26 cellular contexts compared by ENCODE assay signal in the genomic region with DNA sequence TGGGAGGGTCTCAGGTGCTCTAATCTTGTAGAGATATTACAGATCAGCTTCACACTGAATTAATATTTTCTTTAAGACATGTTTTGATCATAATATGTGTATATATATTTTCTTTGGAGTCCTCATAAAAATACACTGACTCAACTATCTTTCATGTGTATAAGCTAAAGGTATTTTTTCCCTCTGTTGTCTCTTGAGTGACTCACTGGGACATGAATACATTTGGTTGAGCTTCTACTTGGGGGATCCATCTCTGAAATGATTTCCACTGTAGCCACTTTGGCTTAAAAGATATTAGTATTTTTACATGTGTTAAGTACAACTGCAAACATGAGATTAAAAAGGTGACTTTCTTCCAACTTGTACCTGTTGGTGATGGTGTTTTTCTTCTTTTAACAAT.
"Had no signal": no experiment of that assay in that cellular context is flagged by ENCODE, and none has a peak within 500 bp of the region (broad histone marks: within the 10 kb centered on the region; RNA-seq: fewer than 3 reads in every experiment).

No MANE protein-coding gene starts in this region.

- H3K4me3 Mint-ChIP-seq: activated CD4-positive, alpha-beta memory T cell treated with anti-CD3 and anti-CD28 coated beads for 36 hours; activated CD4-positive, alpha-beta T cell treated with anti-CD3 and anti-CD28 coated beads for 36 hours; activated CD4-positive, alpha-beta T cell treated with anti-CD3 and anti-CD28 coated beads, Interleukin-2, amount 10 ng/mL, durations not matched to agents 24 days and 14 days; activated CD8-positive, alpha-beta memory T cell treated with anti-CD3 and anti-CD28 coated beads, Interleukin-2, amount 10 ng/mL, durations not matched to agents 7 days and 5 days; activated CD8-positive, alpha-beta T cell treated with anti-CD3 and anti-CD28 coated beads, Interleukin-2, amount 10 ng/mL, durations not matched to agents 7 days and 5 days; activated naive CD4-positive, alpha-beta T cell treated with anti-CD3 and anti-CD28 coated beads for 36 hours; activated naive CD4-positive, alpha-beta T cell treated with anti-CD3 and anti-CD28 coated beads, Interleukin-2, amount 50 U/mL, for 24 hours; activated naive CD8-positive, alpha-beta T cell treated with anti-CD3 and anti-CD28 coated beads, Interleukin-2, amount 10 ng/mL, durations not matched to agents 7 days and 5 days; activated T-helper 1 cell treated with anti-CD3 and anti-CD28 coated beads, Interleukin-12 subunit alpha, Interleukin-12 subunit beta, Interleukin-2, Interleukin-4 antibody, amounts not matched to agents 30 ng/mL and 10 ng/mL and 1 ng/mL, durations not matched to agents 14 hours and 24 hours and 36 hours; brain had no signal

- H3K9me3 ChIP-seq: ascending aorta, colonic mucosa, esophagus squamous epithelium had no signal

- H3K36me3 Mint-ChIP-seq: activated CD4-positive, alpha-beta memory T cell treated with anti-CD3 and anti-CD28 coated beads for 36 hours; activated CD8-positive, alpha-beta memory T cell treated with anti-CD3 and anti-CD28 coated beads, Interleukin-2, amount 10 ng/mL, durations not matched to agents 7 days and 5 days; activated naive CD8-positive, alpha-beta T cell treated with anti-CD3 and anti-CD28 coated beads, Interleukin-2, amount 10 ng/mL, durations not matched to agents 7 days and 5 days had no signal

- H3K4me1 ChIP-seq: ascending aorta, colonic mucosa, esophagus squamous epithelium had no signal

- H3K27me3 ChIP-seq: ascending aorta, colonic mucosa, esophagus squamous epithelium had no signal

- ATAC-seq: activated CD4-positive, alpha-beta T cell treated with anti-CD3 and anti-CD28 coated beads for 36 hours; activated CD8-positive, alpha-beta memory T cell treated with anti-CD3 and anti-CD28 coated beads, Interleukin-2, amount 10 ng/mL, durations not matched to agents 7 days and 5 days; activated CD8-positive, alpha-beta T cell treated with anti-CD3 and anti-CD28 coated beads, Interleukin-2, amount 10 ng/mL, durations not matched to agents 7 days and 5 days had no signal

- H3K9me3 Mint-ChIP-seq: activated CD4-positive, alpha-beta memory T cell treated with anti-CD3 and anti-CD28 coated beads for 36 hours; activated CD4-positive, alpha-beta T cell treated with anti-CD3 and anti-CD28 coated beads, Interleukin-2, amount 10 ng/mL, durations not matched to agents 24 days and 14 days; activated naive CD4-positive, alpha-beta T cell treated with anti-CD3 and anti-CD28 coated beads for 36 hours; activated naive CD4-positive, alpha-beta T cell treated with anti-CD3 and anti-CD28 coated beads, Interleukin-2, amount 50 U/mL, for 24 hours; activated naive CD8-positive, alpha-beta T cell treated with anti-CD3 and anti-CD28 coated beads, Interleukin-2, amount 10 ng/mL, durations not matched to agents 7 days and 5 days; activated T-helper 1 cell treated with anti-CD3 and anti-CD28 coated beads, Interleukin-12 subunit alpha, Interleukin-12 subunit beta, Interleukin-2, Interleukin-4 antibody, amounts not matched to agents 30 ng/mL and 10 ng/mL and 1 ng/mL, durations not matched to agents 14 hours and 24 hours and 36 hours; activated T-helper 2 cell treated with anti-CD3 and anti-CD28 coated beads, Interferon-gamma antibody, Interleukin-2, Interleukin-4, amounts not matched to agents 10 μg/mL and 5 μg/mL and 100 μg/mL, durations not matched to agents 14 hours and 24 hours and 36 hours; brain had no signal

- DNase-seq: activated CD4-positive, alpha-beta memory T cell treated with anti-CD3 and anti-CD28 coated beads for 36 hours; activated CD4-positive, alpha-beta T cell treated with anti-CD3 and anti-CD28 coated beads for 36 hours; activated CD4-positive, alpha-beta T cell treated with anti-CD3 and anti-CD28 coated beads, Interleukin-2, amount 10 ng/mL, durations not matched to agents 24 days and 14 days; activated CD4-positive, CD25-positive, alpha-beta regulatory T cell; activated CD4-positive, CD25-positive, alpha-beta regulatory T cell treated with anti-CD3 and anti-CD28 coated beads, Interleukin-2, amount 50 U/mL, for 72 hours; activated CD8-positive, alpha-beta memory T cell treated with anti-CD3 and anti-CD28 coated beads, Interleukin-2, amount 10 ng/mL, durations not matched to agents 7 days and 5 days; activated CD8-positive, alpha-beta memory T cell treated with anti-CD3 and anti-CD28 coated beads, Interleukin-2, amount 50 U/mL, for 4 hours; activated CD8-positive, alpha-beta T cell treated with anti-CD3 and anti-CD28 coated beads, Interleukin-2, amount 10 ng/mL, durations not matched to agents 7 days and 5 days; activated effector memory CD4-positive, alpha-beta T cell treated with anti-CD3 and anti-CD28 coated beads, Interleukin-2, amount 50 U/mL, for 16 hours; activated naive CD4-positive, alpha-beta T cell treated with anti-CD3 and anti-CD28 coated beads for 36 hours; activated naive CD8-positive, alpha-beta T cell treated with anti-CD3 and anti-CD28 coated beads, Interleukin-2, amount 10 ng/mL, durations not matched to agents 7 days and 5 days; activated T-cell treated with anti-CD3 and anti-CD28 coated beads, Interleukin-2, amount 50 U/mL, for 1 hour; activated T-cell treated with anti-CD3 and anti-CD28 coated beads, Interleukin-2, amount 50 U/mL, for 48 hours; central memory CD4-positive, alpha-beta T cell; cerebellar nuclear complex; colonic mucosa; effector CD8-positive, alpha-beta T cell; esophagus squamous epithelium; glutamatergic neuron; T-helper 2 cell had no signal

- H3K4me1 Mint-ChIP-seq: activated CD4-positive, alpha-beta T cell treated with anti-CD3 and anti-CD28 coated beads for 36 hours; activated CD4-positive, alpha-beta T cell treated with anti-CD3 and anti-CD28 coated beads, Interleukin-2, amount 10 ng/mL, durations not matched to agents 24 days and 14 days; activated CD8-positive, alpha-beta memory T cell treated with anti-CD3 and anti-CD28 coated beads, Interleukin-2, amount 10 ng/mL, durations not matched to agents 7 days and 5 days; activated naive CD4-positive, alpha-beta T cell treated with anti-CD3 and anti-CD28 coated beads, Interleukin-2, amount 50 U/mL, for 24 hours; activated naive CD8-positive, alpha-beta T cell treated with anti-CD3 and anti-CD28 coated beads, Interleukin-2, amount 10 ng/mL, durations not matched to agents 7 days and 5 days; brain had no signal

- H3K27me3 Mint-ChIP-seq: activated CD4-positive, alpha-beta memory T cell treated with anti-CD3 and anti-CD28 coated beads for 36 hours; activated CD4-positive, alpha-beta T cell treated with anti-CD3 and anti-CD28 coated beads for 36 hours; activated CD4-positive, alpha-beta T cell treated with anti-CD3 and anti-CD28 coated beads, Interleukin-2, amount 10 ng/mL, durations not matched to agents 24 days and 14 days; activated CD8-positive, alpha-beta memory T cell treated with anti-CD3 and anti-CD28 coated beads, Interleukin-2, amount 10 ng/mL, durations not matched to agents 7 days and 5 days; activated naive CD4-positive, alpha-beta T cell treated with anti-CD3 and anti-CD28 coated beads, Interleukin-2, amount 50 U/mL, for 24 hours; activated naive CD8-positive, alpha-beta T cell treated with anti-CD3 and anti-CD28 coated beads, Interleukin-2, amount 10 ng/mL, durations not matched to agents 7 days and 5 days; brain had no signal

- H3K27ac Mint-ChIP-seq: activated CD4-positive, alpha-beta memory T cell treated with anti-CD3 and anti-CD28 coated beads for 36 hours; activated CD4-positive, alpha-beta T cell treated with anti-CD3 and anti-CD28 coated beads for 36 hours; activated CD4-positive, alpha-beta T cell treated with anti-CD3 and anti-CD28 coated beads, Interleukin-2, amount 10 ng/mL, durations not matched to agents 24 days and 14 days; activated CD8-positive, alpha-beta memory T cell treated with anti-CD3 and anti-CD28 coated beads, Interleukin-2, amount 10 ng/mL, durations not matched to agents 7 days and 5 days; activated CD8-positive, alpha-beta T cell treated with anti-CD3 and anti-CD28 coated beads, Interleukin-2, amount 10 ng/mL, durations not matched to agents 7 days and 5 days; activated naive CD4-positive, alpha-beta T cell treated with anti-CD3 and anti-CD28 coated beads for 36 hours; activated naive CD4-positive, alpha-beta T cell treated with anti-CD3 and anti-CD28 coated beads, Interleukin-2, amount 50 U/mL, for 24 hours; activated naive CD8-positive, alpha-beta T cell treated with anti-CD3 and anti-CD28 coated beads, Interleukin-2, amount 10 ng/mL, durations not matched to agents 7 days and 5 days; activated T-helper 1 cell treated with anti-CD3 and anti-CD28 coated beads, Interleukin-12 subunit alpha, Interleukin-12 subunit beta, Interleukin-2, Interleukin-4 antibody, amounts not matched to agents 30 ng/mL and 10 ng/mL and 1 ng/mL, durations not matched to agents 14 hours and 24 hours and 36 hours; activated T-helper 2 cell treated with anti-CD3 and anti-CD28 coated beads, Interferon-gamma antibody, Interleukin-2, Interleukin-4, amounts not matched to agents 10 μg/mL and 5 μg/mL and 100 μg/mL, durations not matched to agents 14 hours and 24 hours and 36 hours; brain had no signal

- H3K4me3 ChIP-seq: ascending aorta, colonic mucosa, esophagus squamous epithelium had no signal

- H3K36me3 ChIP-seq: ascending aorta, colonic mucosa, esophagus squamous epithelium had no signal

- H3K27ac ChIP-seq: ascending aorta, colonic mucosa, epithelial cell of prostate, esophagus squamous epithelium had no signal
